ENCODE assay signal across 1 cellular context in the genomic region with DNA sequence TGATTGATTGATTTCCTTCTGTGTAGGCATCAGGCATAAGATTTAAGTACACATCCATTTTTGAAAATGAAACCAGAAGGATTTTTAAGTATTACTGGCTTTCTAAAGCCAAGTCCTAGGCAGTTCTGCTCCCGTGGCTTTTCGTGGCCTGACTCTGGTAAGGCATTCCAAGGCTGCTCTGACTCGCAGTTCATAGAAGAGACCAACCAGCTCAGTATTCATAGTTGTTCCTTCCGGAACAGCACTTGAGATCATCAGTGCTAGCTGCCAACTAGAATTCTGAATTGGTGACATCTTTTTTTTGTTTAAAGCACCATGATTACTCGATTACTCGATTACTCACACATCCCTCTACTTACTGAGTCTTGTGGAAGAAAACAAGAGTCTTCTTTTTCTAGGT.
TF ChIP-seq lines count a peak whose summit lies in the region.

No MANE protein-coding gene starts in this region.

TF ChIP-seq in endothelial cell of umbilical vein, 7 proteins besides CTCF, POLR2A, EP300 and RAD21 (continued from another document):
- no peak for TF ChIP-seq EZH2 (IDR thresholded peaks at IDR 0.05; ENCODE audit: borderline replicate concordance, low read depth, low read length, severe bottlenecking)
- TF ChIP-seq, protein P1, sequence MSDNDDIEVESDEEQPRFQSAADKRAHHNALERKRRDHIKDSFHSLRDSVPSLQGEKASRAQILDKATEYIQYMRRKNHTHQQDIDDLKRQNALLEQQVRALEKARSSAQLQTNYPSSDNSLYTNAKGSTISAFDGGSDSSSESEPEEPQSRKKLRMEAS (IDR thresholded peaks at IDR 0.05; ENCODE audit: insufficient read depth, insufficient read length) = no peak
